Comparison of ENCODE assay signal across 24 cellular contexts in genomic region chr5:6190838-6191237, GRCh38.
"Had no signal": no experiment of that assay in that cellular context is flagged by ENCODE, and none has a peak within 500 bp of the region (broad histone marks: within the 10 kb centered on the region; RNA-seq: fewer than 3 reads in every experiment).

No MANE protein-coding gene starts in this region.

- H3K79me2 ChIP-seq: hepatocyte had no signal

- H3K4me1 Mint-ChIP-seq: activated CD4-positive, alpha-beta T cell treated with anti-CD3 and anti-CD28 coated beads for 36 hours; activated naive CD4-positive, alpha-beta T cell treated with anti-CD3 and anti-CD28 coated beads, Interleukin-2, amount 10 ng/mL, durations not matched to agents 7 days and 5 days; activated naive CD8-positive, alpha-beta T cell treated with anti-CD3 and anti-CD28 coated beads, Interleukin-2, amount 10 ng/mL, durations not matched to agents 7 days and 5 days; nephron; stimulated activated effector memory CD8-positive, alpha-beta T cell treated with anti-CD3 and anti-CD28 coated beads, Interleukin-12 subunit alpha, Interleukin-12 subunit beta, amount 100 ng/mL, for 72 hours had no signal

- H3K27ac ChIP-seq: brain microvascular endothelial cell, coronary artery, dorsolateral prefrontal cortex, gastroesophageal sphincter, hepatocyte, left ventricle myocardium inferior, sigmoid colon, thoracic aorta had no signal

- H3K27me3 Mint-ChIP-seq: activated T-cell treated with anti-CD3 and anti-CD28 coated beads, Interleukin-2, amount 50 U/mL, for 24 hours; stimulated activated naive CD8-positive, alpha-beta T cell treated with anti-CD3 and anti-CD28 coated beads, Interleukin-15, Interleukin-2, amounts not matched to agents 100 ng/mL and 50 ng/mL, for 24 hours had no signal

- H3K4me1 ChIP-seq: gastroesophageal sphincter, left ventricle myocardium inferior, sigmoid colon had no signal

- DNase-seq: activated CD4-positive, alpha-beta T cell treated with anti-CD3 and anti-CD28 coated beads for 36 hours; activated CD4-positive, alpha-beta T cell treated with anti-CD3 and anti-CD28 coated beads, Interleukin-2, amount 50 U/mL, for 48 hours; activated CD4-positive, CD25-positive, alpha-beta regulatory T cell; activated CD8-positive, alpha-beta memory T cell treated with anti-CD3 and anti-CD28 coated beads, Interleukin-2, amount 50 U/mL, for 4 hours; activated gamma-delta T cell; activated naive CD4-positive, alpha-beta T cell treated with anti-CD3 and anti-CD28 coated beads, Interleukin-2, amount 10 ng/mL, durations not matched to agents 7 days and 5 days; activated naive CD8-positive, alpha-beta T cell treated with anti-CD3 and anti-CD28 coated beads, Interleukin-2, amount 10 ng/mL, durations not matched to agents 7 days and 5 days; activated T-cell treated with anti-CD3 and anti-CD28 coated beads, Interleukin-2, amount 50 U/mL, for 24 hours; brain microvascular endothelial cell; dorsolateral prefrontal cortex; effector memory CD4-positive, alpha-beta T cell; islet precursor cell; left ventricle myocardium inferior; sigmoid colon; small intestine; stimulated activated CD4-positive, alpha-beta T cell treated with anti-CD3 and anti-CD28 coated beads, Interleukin-4, amount 100 ng/mL, for 24 hours; trophoblast cell had no signal

- H3K27me3 ChIP-seq: brain microvascular endothelial cell, dorsolateral prefrontal cortex, gastroesophageal sphincter, hepatocyte, sigmoid colon had no signal

- H3K9me3 ChIP-seq: gastroesophageal sphincter, left ventricle myocardium inferior, sigmoid colon, thoracic aorta had no signal

- H3K36me3 ChIP-seq: brain microvascular endothelial cell, gastroesophageal sphincter, left ventricle myocardium inferior, sigmoid colon, thoracic aorta had no signal

- H3K36me3 Mint-ChIP-seq: activated naive CD4-positive, alpha-beta T cell treated with anti-CD3 and anti-CD28 coated beads, Interleukin-2, amount 10 ng/mL, durations not matched to agents 7 days and 5 days; activated naive CD8-positive, alpha-beta T cell treated with anti-CD3 and anti-CD28 coated beads, Interleukin-2, amount 10 ng/mL, durations not matched to agents 7 days and 5 days; stimulated activated effector memory CD8-positive, alpha-beta T cell treated with anti-CD3 and anti-CD28 coated beads, Interleukin-12 subunit alpha, Interleukin-12 subunit beta, amount 100 ng/mL, for 72 hours had no signal

- ATAC-seq: activated CD4-positive, alpha-beta T cell treated with anti-CD3 and anti-CD28 coated beads for 36 hours; gastroesophageal sphincter; stimulated activated effector memory CD8-positive, alpha-beta T cell treated with anti-CD3 and anti-CD28 coated beads, Interleukin-12 subunit alpha, Interleukin-12 subunit beta, amount 100 ng/mL, for 72 hours had no signal

- H3K4me3 Mint-ChIP-seq: activated CD4-positive, alpha-beta T cell treated with anti-CD3 and anti-CD28 coated beads for 36 hours; activated naive CD4-positive, alpha-beta T cell treated with anti-CD3 and anti-CD28 coated beads, Interleukin-2, amount 10 ng/mL, durations not matched to agents 7 days and 5 days; activated naive CD8-positive, alpha-beta T cell treated with anti-CD3 and anti-CD28 coated beads, Interleukin-2, amount 10 ng/mL, durations not matched to agents 7 days and 5 days; activated T-cell treated with anti-CD3 and anti-CD28 coated beads, Interleukin-2, amount 50 U/mL, for 24 hours; nephron; stimulated activated effector memory CD8-positive, alpha-beta T cell treated with anti-CD3 and anti-CD28 coated beads, Interleukin-12 subunit alpha, Interleukin-12 subunit beta, amount 100 ng/mL, for 72 hours; stimulated activated naive CD8-positive, alpha-beta T cell treated with anti-CD3 and anti-CD28 coated beads, Interleukin-15, Interleukin-2, amounts not matched to agents 100 ng/mL and 50 ng/mL, for 24 hours had no signal

- H3K9me3 Mint-ChIP-seq: activated naive CD4-positive, alpha-beta T cell treated with anti-CD3 and anti-CD28 coated beads, Interleukin-2, amount 10 ng/mL, durations not matched to agents 7 days and 5 days; activated naive CD8-positive, alpha-beta T cell treated with anti-CD3 and anti-CD28 coated beads, Interleukin-2, amount 10 ng/mL, durations not matched to agents 7 days and 5 days; activated T-cell treated with anti-CD3 and anti-CD28 coated beads, Interleukin-2, amount 50 U/mL, for 24 hours; nephron; stimulated activated effector memory CD8-positive, alpha-beta T cell treated with anti-CD3 and anti-CD28 coated beads, Interleukin-12 subunit alpha, Interleukin-12 subunit beta, amount 100 ng/mL, for 72 hours; stimulated activated naive CD8-positive, alpha-beta T cell treated with anti-CD3 and anti-CD28 coated beads, Interleukin-15, Interleukin-2, amounts not matched to agents 100 ng/mL and 50 ng/mL, for 24 hours had no signal

- H2AFZ ChIP-seq: hepatocyte had no signal

- H3K4me2 ChIP-seq: hepatocyte had no signal

- H3K4me3 ChIP-seq: coronary artery, dorsolateral prefrontal cortex, gastroesophageal sphincter, hepatocyte, left ventricle myocardium inferior, sigmoid colon, thoracic aorta had no signal

- H3K27ac Mint-ChIP-seq: activated CD4-positive, alpha-beta T cell treated with anti-CD3 and anti-CD28 coated beads for 36 hours; activated naive CD4-positive, alpha-beta T cell treated with anti-CD3 and anti-CD28 coated beads, Interleukin-2, amount 10 ng/mL, durations not matched to agents 7 days and 5 days; activated naive CD8-positive, alpha-beta T cell treated with anti-CD3 and anti-CD28 coated beads, Interleukin-2, amount 10 ng/mL, durations not matched to agents 7 days and 5 days; activated T-cell treated with anti-CD3 and anti-CD28 coated beads, Interleukin-2, amount 50 U/mL, for 24 hours; nephron; stimulated activated effector memory CD8-positive, alpha-beta T cell treated with anti-CD3 and anti-CD28 coated beads, Interleukin-12 subunit alpha, Interleukin-12 subunit beta, amount 100 ng/mL, for 72 hours; stimulated activated naive CD8-positive, alpha-beta T cell treated with anti-CD3 and anti-CD28 coated beads, Interleukin-15, Interleukin-2, amounts not matched to agents 100 ng/mL and 50 ng/mL, for 24 hours had no signal
